Comparison of ENCODE assay signal across 1 cellular context in the genomic region with DNA sequence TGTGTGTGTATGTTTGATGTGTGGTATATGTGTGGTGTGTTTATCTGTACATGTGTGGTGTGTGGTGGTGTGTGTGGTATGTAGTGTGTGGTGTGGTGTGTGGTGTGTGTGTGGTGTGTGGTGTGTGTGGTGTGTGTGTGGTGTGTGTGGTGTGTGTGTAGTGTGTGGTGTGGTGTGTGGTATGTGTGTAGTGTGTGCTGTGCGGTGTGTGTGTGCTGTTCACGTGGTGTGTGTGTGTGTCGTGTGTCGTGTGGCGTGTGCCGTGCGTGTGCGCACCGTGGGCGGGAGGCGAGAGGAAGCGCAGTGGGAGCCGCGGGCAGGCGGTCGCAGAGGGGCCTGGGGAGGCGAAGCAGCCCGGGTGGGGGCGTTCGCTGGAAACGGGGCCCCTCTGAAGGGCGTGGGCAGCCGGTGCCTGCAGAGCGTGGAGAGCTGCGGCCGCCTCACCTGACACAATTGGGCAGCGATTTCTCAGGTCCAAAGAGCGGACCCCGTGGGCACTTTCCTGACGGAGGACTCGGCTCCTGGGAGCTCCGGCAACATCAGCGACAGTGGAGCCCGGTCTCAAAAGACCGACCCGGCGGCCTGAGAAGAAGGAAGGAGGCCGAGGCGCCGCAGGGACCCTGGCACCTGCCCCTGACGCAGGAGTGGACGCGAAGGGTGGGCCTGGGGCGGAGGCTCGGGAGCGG.
TF ChIP-seq lines count a peak whose summit lies in the region.

No MANE protein-coding gene starts in this region.

TF ChIP-seq in H1, 55 proteins besides CTCF, POLR2A, EP300 and RAD21:
- TF ChIP-seq, protein P1, sequence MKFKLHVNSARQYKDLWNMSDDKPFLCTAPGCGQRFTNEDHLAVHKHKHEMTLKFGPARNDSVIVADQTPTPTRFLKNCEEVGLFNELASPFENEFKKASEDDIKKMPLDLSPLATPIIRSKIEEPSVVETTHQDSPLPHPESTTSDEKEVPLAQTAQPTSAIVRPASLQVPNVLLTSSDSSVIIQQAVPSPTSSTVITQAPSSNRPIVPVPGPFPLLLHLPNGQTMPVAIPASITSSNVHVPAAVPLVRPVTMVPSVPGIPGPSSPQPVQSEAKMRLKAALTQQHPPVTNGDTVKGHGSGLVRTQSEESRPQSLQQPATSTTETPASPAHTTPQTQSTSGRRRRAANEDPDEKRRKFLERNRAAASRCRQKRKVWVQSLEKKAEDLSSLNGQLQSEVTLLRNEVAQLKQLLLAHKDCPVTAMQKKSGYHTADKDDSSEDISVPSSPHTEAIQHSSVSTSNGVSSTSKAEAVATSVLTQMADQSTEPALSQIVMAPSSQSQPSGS (IDR thresholded peaks at IDR 0.05; ENCODE audit: low read length): no peak
- TF ChIP-seq, protein P2, sequence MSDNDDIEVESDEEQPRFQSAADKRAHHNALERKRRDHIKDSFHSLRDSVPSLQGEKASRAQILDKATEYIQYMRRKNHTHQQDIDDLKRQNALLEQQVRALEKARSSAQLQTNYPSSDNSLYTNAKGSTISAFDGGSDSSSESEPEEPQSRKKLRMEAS (IDR thresholded peaks at IDR 0.05): no peak
- no peak for TF ChIP-seq CEBPB (IDR thresholded peaks at IDR 0.05; ENCODE audit: low read depth, low read length)
- TF ChIP-seq MAFK (IDR thresholded peaks at IDR 0.05; ENCODE audit: low read depth, low read length): no peak
- TF ChIP-seq EZH2 (IDR thresholded peaks at IDR 0.05; ENCODE audit: low read depth, low read length, severe bottlenecking): no peak
- no peak for TF ChIP-seq RXRA (IDR thresholded peaks at IDR 0.05; ENCODE audit: insufficient read depth, low read depth, low read length)
- no peak for TF ChIP-seq CBX8 (IDR thresholded peaks at IDR 0.05; ENCODE audit: borderline replicate concordance, low read depth, low read length)
- TF ChIP-seq SIN3A (conservative IDR thresholded peaks at IDR 0.05 in 1 of 2, IDR thresholded peaks at IDR 0.05 in 1 of 2; ENCODE audit: low read depth in 1 of 2, low read length in 2 of 2): no peak
- TF ChIP-seq SP1 (IDR thresholded peaks at IDR 0.05; ENCODE audit: low read depth, low read length): no peak
- TF ChIP-seq GTF2F1 (IDR thresholded peaks at IDR 0.05; ENCODE audit: borderline replicate concordance, low read depth, low read length): no peak
- TF ChIP-seq RBBP5 (IDR thresholded peaks at IDR 0.05; ENCODE audit: borderline replicate concordance, low read depth, low read length): no peak
- TF ChIP-seq, protein P3, sequence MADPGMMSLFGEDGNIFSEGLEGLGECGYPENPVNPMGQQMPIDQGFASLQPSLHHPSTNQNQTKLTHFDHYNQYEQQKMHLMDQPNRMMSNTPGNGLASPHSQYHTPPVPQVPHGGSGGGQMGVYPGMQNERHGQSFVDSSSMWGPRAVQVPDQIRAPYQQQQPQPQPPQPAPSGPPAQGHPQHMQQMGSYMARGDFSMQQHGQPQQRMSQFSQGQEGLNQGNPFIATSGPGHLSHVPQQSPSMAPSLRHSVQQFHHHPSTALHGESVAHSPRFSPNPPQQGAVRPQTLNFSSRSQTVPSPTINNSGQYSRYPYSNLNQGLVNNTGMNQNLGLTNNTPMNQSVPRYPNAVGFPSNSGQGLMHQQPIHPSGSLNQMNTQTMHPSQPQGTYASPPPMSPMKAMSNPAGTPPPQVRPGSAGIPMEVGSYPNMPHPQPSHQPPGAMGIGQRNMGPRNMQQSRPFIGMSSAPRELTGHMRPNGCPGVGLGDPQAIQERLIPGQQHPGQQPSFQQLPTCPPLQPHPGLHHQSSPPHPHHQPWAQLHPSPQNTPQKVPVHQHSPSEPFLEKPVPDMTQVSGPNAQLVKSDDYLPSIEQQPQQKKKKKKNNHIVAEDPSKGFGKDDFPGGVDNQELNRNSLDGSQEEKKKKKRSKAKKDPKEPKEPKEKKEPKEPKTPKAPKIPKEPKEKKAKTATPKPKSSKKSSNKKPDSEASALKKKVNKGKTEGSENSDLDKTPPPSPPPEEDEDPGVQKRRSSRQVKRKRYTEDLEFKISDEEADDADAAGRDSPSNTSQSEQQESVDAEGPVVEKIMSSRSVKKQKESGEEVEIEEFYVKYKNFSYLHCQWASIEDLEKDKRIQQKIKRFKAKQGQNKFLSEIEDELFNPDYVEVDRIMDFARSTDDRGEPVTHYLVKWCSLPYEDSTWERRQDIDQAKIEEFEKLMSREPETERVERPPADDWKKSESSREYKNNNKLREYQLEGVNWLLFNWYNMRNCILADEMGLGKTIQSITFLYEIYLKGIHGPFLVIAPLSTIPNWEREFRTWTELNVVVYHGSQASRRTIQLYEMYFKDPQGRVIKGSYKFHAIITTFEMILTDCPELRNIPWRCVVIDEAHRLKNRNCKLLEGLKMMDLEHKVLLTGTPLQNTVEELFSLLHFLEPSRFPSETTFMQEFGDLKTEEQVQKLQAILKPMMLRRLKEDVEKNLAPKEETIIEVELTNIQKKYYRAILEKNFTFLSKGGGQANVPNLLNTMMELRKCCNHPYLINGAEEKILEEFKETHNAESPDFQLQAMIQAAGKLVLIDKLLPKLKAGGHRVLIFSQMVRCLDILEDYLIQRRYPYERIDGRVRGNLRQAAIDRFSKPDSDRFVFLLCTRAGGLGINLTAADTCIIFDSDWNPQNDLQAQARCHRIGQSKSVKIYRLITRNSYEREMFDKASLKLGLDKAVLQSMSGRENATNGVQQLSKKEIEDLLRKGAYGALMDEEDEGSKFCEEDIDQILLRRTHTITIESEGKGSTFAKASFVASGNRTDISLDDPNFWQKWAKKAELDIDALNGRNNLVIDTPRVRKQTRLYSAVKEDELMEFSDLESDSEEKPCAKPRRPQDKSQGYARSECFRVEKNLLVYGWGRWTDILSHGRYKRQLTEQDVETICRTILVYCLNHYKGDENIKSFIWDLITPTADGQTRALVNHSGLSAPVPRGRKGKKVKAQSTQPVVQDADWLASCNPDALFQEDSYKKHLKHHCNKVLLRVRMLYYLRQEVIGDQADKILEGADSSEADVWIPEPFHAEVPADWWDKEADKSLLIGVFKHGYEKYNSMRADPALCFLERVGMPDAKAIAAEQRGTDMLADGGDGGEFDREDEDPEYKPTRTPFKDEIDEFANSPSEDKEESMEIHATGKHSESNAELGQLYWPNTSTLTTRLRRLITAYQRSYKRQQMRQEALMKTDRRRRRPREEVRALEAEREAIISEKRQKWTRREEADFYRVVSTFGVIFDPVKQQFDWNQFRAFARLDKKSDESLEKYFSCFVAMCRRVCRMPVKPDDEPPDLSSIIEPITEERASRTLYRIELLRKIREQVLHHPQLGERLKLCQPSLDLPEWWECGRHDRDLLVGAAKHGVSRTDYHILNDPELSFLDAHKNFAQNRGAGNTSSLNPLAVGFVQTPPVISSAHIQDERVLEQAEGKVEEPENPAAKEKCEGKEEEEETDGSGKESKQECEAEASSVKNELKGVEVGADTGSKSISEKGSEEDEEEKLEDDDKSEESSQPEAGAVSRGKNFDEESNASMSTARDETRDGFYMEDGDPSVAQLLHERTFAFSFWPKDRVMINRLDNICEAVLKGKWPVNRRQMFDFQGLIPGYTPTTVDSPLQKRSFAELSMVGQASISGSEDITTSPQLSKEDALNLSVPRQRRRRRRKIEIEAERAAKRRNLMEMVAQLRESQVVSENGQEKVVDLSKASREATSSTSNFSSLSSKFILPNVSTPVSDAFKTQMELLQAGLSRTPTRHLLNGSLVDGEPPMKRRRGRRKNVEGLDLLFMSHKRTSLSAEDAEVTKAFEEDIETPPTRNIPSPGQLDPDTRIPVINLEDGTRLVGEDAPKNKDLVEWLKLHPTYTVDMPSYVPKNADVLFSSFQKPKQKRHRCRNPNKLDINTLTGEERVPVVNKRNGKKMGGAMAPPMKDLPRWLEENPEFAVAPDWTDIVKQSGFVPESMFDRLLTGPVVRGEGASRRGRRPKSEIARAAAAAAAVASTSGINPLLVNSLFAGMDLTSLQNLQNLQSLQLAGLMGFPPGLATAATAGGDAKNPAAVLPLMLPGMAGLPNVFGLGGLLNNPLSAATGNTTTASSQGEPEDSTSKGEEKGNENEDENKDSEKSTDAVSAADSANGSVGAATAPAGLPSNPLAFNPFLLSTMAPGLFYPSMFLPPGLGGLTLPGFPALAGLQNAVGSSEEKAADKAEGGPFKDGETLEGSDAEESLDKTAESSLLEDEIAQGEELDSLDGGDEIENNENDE (IDR thresholded peaks at IDR 0.05; ENCODE audit: insufficient replicate concordance, low read length): no peak
- TF ChIP-seq NRF1 (IDR thresholded peaks at IDR 0.05; ENCODE audit: low read depth, low read length): no peak
- no peak for TF ChIP-seq SP4 (IDR thresholded peaks at IDR 0.05; ENCODE audit: low read length)
- no peak for TF ChIP-seq TAF7 (optimal IDR thresholded peaks at IDR 0.05; ENCODE audit: borderline replicate concordance, low read depth, low read length)
- TF ChIP-seq SAP30 (IDR thresholded peaks at IDR 0.05; ENCODE audit: insufficient read depth, insufficient replicate concordance, low read length): no peak
- no peak for TF ChIP-seq TEAD4 (IDR thresholded peaks at IDR 0.05; ENCODE audit: low read depth, low read length)
- TF ChIP-seq CHD2 (IDR thresholded peaks at IDR 0.05; ENCODE audit: low read length): no peak
